ENCODE assay signal across 11 cellular contexts in the genomic region with DNA sequence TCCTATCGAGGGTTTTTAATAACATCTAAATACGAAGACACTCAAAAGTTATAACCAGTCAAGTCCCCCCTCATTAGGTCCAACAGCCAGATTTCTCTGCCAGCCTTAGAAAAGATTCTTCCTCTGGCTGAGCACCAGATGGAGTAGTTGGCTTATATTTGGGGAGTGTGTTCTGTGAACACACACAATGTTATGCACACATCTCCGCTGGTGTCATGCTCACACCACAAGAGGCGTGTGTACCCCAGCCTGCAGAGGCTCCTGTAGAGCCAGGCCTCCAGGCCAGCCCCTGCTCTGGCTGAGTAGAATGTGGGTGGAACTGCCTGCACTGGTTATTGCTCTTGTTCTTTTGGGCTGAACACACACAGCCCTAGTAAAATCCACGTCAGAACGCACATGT.
DNase-seq lines count a peak whose midpoint lies in the region; ATAC-seq and TF ChIP-seq lines count a peak whose summit lies in the region.
"Had no signal": no experiment of that assay in that cellular context is flagged by ENCODE, and none has a peak within 500 bp of the region (broad histone marks: within the 10 kb centered on the region; RNA-seq: fewer than 3 reads in every experiment).

No MANE protein-coding gene starts in this region.

- no peak overlapping the region for H3K4me3 ChIP-seq in prostate gland
- H3K4me3 ChIP-seq: ovary had no signal

- H3K27me3 Mint-ChIP-seq in progenitor cell of endocrine pancreas: peaks cover 9% of the 10 kb centered on the region

- no peaks in the 10 kb centered on the region for H3K9me3 Mint-ChIP-seq in progenitor cell of endocrine pancreas (ENCODE audit: low read depth)

- no peaks in the 10 kb centered on the region for H3K9me3 ChIP-seq in prostate gland
- H3K9me3 ChIP-seq: ovary had no signal

- peak; percentile 5 for TF ChIP-seq CTCF in foreskin keratinocyte (conservative IDR thresholded peaks at IDR 0.05)
- TF ChIP-seq CTCF in progenitor cell of endocrine pancreas (IDR thresholded peaks at IDR 0.05; ENCODE audit: unreplicated experiment): peak; percentile 50
- TF ChIP-seq CTCF in prostate gland (IDR thresholded peaks at IDR 0.05): peak in 1 of 4 experiments; percentile 20

- TF ChIP-seq POLR2A in prostate gland (IDR thresholded peaks at IDR 0.05): no peak

- H3K36me3 Mint-ChIP-seq in progenitor cell of endocrine pancreas (ENCODE audit: insufficient read depth): no peaks in the 10 kb centered on the region

- intact Hi-C loops in prostate gland (cut with DNase I): no loop called here

- H3K4me1 Mint-ChIP-seq in progenitor cell of endocrine pancreas (ENCODE audit: low read depth): peaks cover 2% of the 10 kb centered on the region

- H3K36me3 ChIP-seq in prostate gland: no peaks in the 10 kb centered on the region
- H3K36me3 ChIP-seq: brain microvascular endothelial cell, ovary had no signal

- no peak overlapping the region for H3K4me3 Mint-ChIP-seq in progenitor cell of endocrine pancreas (ENCODE audit: low read depth)

- WGBS in prostate gland: 78% methylated on average over 6 of the region's 6 CpGs

- H3K27me3 ChIP-seq in foreskin keratinocyte: no peaks in the 10 kb centered on the region
- H3K27me3 ChIP-seq in prostate gland (replicated peaks; ENCODE audit: insufficient read depth): no peaks in the 10 kb centered on the region
- H3K27me3 ChIP-seq: brain microvascular endothelial cell, ovary had no signal

- DNase-seq in NCI-H748 (lab: John Stamatoyannopoulos, UW; ENCODE audit: unreplicated experiment): peak; percentile 51
- DNase-seq in NCI-H748 treated with DMSO at 0.1 percent for 48 hours (lab: John Stamatoyannopoulos, UW): no peak
- DNase-seq in NCI-H2196 (lab: John Stamatoyannopoulos, UW; ENCODE audit: unreplicated experiment): peak; percentile 29
- no peak for DNase-seq in foreskin keratinocyte
- DNase-seq in progenitor cell of endocrine pancreas (ENCODE audit: low spot score, unreplicated experiment): no peak
- no peak for DNase-seq in HuH-7.5 (ENCODE audit: low spot score)
- no peak for DNase-seq in iPS-NIHi11 (ENCODE audit: low spot score)
- no peak for DNase-seq in prostate gland (ENCODE audit: low spot score)
- DNase-seq: brain microvascular endothelial cell, ovary, trophoblast cell had no signal

- peak overlapping the region; percentile 73 for H3K27ac Mint-ChIP-seq in progenitor cell of endocrine pancreas

- ATAC-seq in foreskin keratinocyte: no peak

- H3K4me1 ChIP-seq in foreskin keratinocyte: no peaks in the 10 kb centered on the region
- no peaks in the 10 kb centered on the region for H3K4me1 ChIP-seq in prostate gland (replicated peaks)

- H3K27ac ChIP-seq in foreskin keratinocyte (no peak overlapping the region), prostate gland (no peak overlapping the region)
- H3K27ac ChIP-seq: brain microvascular endothelial cell, ovary had no signal

Comparison
In these comparisons a context has a peak if more than half of its experiments do, and no peak if none do; other contexts are left out.
1. DNase-seq: peak in NCI-H748 (single experiment) and NCI-H2196 (single experiment); none in NCI-H748 treated with DMSO at 0.1 percent for 48 hours (single experiment), foreskin keratinocyte (0 of 2), progenitor cell of endocrine pancreas (single experiment), HuH-7.5 (single experiment), iPS-NIHi11 (single experiment) and prostate gland (single experiment).